8 cellular contexts compared by ENCODE assay signal in the genomic region with DNA sequence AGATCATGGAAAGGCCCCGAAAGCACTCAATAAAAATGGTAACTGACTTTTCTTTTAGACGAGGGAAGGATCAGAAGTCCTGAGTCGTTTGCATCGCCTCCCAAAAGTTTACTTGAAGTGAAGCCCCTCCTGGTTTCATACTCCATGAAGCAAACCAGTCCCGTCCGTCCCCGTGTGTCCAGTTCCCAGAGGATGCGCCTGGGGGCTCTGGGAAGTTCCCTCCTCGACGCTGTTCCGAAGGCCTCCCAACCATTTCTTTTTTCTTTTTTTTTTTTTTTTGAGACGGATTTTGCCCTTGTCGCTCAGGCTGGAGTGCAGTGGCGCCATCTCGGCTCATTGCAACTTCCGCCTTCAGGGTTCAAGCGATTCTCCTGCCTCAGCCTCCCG. TPM values are rescaled to one million over a fixed set of nuclear protein-coding genes. Genes with fewer than 3 reads are reported as not detected.
DNase-seq lines count a peak whose midpoint lies in the region; ATAC-seq and TF ChIP-seq lines count a peak whose summit lies in the region.

No MANE protein-coding gene starts in this region.

- no peaks in the 10 kb centered on the region for H3K9me3 Mint-ChIP-seq in activated B cell treated with CpG ODN at 0.5 μM for 24 hours

- WGBS in heart left ventricle, 4 donors, result 26 to 36% (median 29%) methylated on average over 18 of the region's 18 CpGs

- peaks cover 0 to 22% (median 17%) of the 10 kb centered on the region in 9 donors for H3K36me3 ChIP-seq in heart left ventricle

- H3K4me3 ChIP-seq in GM12864 (ENCODE audit: low read depth, low read length) (peak overlapping the region; percentile 74), heart left ventricle (peak overlapping the region; percentile 34 to 74 (median 66))

- peaks cover 18% of the 10 kb centered on the region for H3K4me1 Mint-ChIP-seq in activated B cell treated with CpG ODN at 0.5 μM for 24 hours

- peak overlapping the region; percentile 90 for H3K4me3 Mint-ChIP-seq in activated B cell treated with CpG ODN at 0.5 μM for 24 hours

- peaks cover 19% of the 10 kb centered on the region for H3K36me3 Mint-ChIP-seq in activated B cell treated with CpG ODN at 0.5 μM for 24 hours (ENCODE audit: low read depth)

- no peaks in the 10 kb centered on the region for H3K9me3 ChIP-seq in heart left ventricle

- TF ChIP-seq CTCF in GM12864 (IDR thresholded peaks at IDR 0.05; ENCODE audit: low read depth, low read length, missing control alignments) (no peak), activated B cell treated with CpG ODN at 0.5 μM for 24 hours (IDR thresholded peaks at IDR 0.05) (no peak), heart left ventricle (IDR thresholded peaks at IDR 0.05) (no peak)

- TF ChIP-seq POLR2A in heart left ventricle (IDR thresholded peaks at IDR 0.05), result no peak

- DNase-seq in GM12864 (ENCODE audit: low read depth) (no peak), activated B cell treated with CpG ODN at 0.5 μM for 24 hours (no peak), heart left ventricle (no peak), sciatic nerve (ENCODE audit: low spot score) (no peak), occipital lobe (lab: John Stamatoyannopoulos, UW) (no peak), NCI-H2029 treated with DMSO at 0.1 percent for 48 hours (lab: John Stamatoyannopoulos, UW) (no peak), HUDEP-2 (lab: John Stamatoyannopoulos, UW; ENCODE audit: unreplicated experiment in 76 of 76) (no peak), NCI-H1694 treated with DMSO at 0.1 percent for 48 hours (lab: John Stamatoyannopoulos, UW) (no peak)

- H3K27ac ChIP-seq in heart left ventricle, result peak overlapping the region; percentile 74 to 98 (median 94)

- H3K4me1 ChIP-seq in heart left ventricle, result peaks cover 0 to 27% (median 7%) of the 10 kb centered on the region in 12 donors

- H3K27ac Mint-ChIP-seq in activated B cell treated with CpG ODN at 0.5 μM for 24 hours, result peak overlapping the region; percentile 97

- POLR2A ChIA-PET in activated B cell treated with CpG ODN at 0.5 μM for 24 hours (lab: Charles Lee), result interaction anchor here (0.5 to 4.6 kb wide), 20 partner anchors 8 to 1258 kb away, joined by 3 to 114 read pairs (median 4); a partner anchor contains a TSS

- H3K27me3 Mint-ChIP-seq in activated B cell treated with CpG ODN at 0.5 μM for 24 hours, result no peaks in the 10 kb centered on the region

- CTCF ChIA-PET in activated B cell treated with CpG ODN at 0.5 μM for 24 hours (lab: Charles Lee), result interaction anchor here (1.0 to 1.1 kb wide), 2 partner anchors 11 to 52 kb away, joined by 3 read pairs; no protein-coding TSS in a partner anchor

- intact Hi-C loops in activated B cell treated with CpG ODN at 0.5 μM for 24 hours (cut with micrococcal nuclease) (loop anchor here (1.0 to 2.0 kb wide), 5 partner anchors 13 to 296 kb away; a partner anchor contains a TSS), heart left ventricle (cut with DNase I) (loop anchor here in 1 of 10 donors (1.0 kb wide), 1 partner anchor 13 kb away; a partner anchor contains a TSS), sciatic nerve (cut with DNase I) (no loop called here)

- ATAC-seq in activated B cell treated with CpG ODN at 0.5 μM for 24 hours (ENCODE audit: low read depth) (no peak), heart left ventricle (peak in 2 of 4 donors; percentile 1 to 2), sciatic nerve (peak; percentile 0)

- no peaks in the 10 kb centered on the region for H3K27me3 ChIP-seq in heart left ventricle

RNA-seq across cellular contexts. Expression of a gene that starts 0.7 kb away (rescaled TPM):
- 1.2 and 1.8 TPM in 2 replicates for total RNA-seq in activated B cell treated with CpG ODN at 0.5 μM for 24 hours
- 10 to 100 TPM in 1 of 9 donors, 1 to 10 TPM in 8; 5.1 to 10.3 (median 6.0) TPM for total RNA-seq in heart left ventricle
- 10 to 100 TPM in 1 of 2 donors, 1 to 10 TPM in 1; 3.8 to 11.5 TPM for polyA plus RNA-seq in heart left ventricle
- total RNA-seq in sciatic nerve, result 9.8 TPM
- total RNA-seq in occipital lobe, result 16.4 TPM

RNA-seq across cellular contexts. Expression of a gene that starts 13.3 kb away (rescaled TPM):
- 63.5 and 67.0 TPM in 2 replicates for total RNA-seq in activated B cell treated with CpG ODN at 0.5 μM for 24 hours
- 100 to 1,000 TPM in 5 of 9 donors, 10 to 100 TPM in 4; 83.5 to 137 (median 108) TPM for total RNA-seq in heart left ventricle
- polyA plus RNA-seq in heart left ventricle, result 100 to 1,000 TPM; 130 to 396 TPM
- total RNA-seq in sciatic nerve, result 41.5 TPM
- 12.5 TPM for total RNA-seq in occipital lobe

RNA-seq across cellular contexts. Expression of a gene that starts 31.8 kb away (rescaled TPM):
- total RNA-seq in activated B cell treated with CpG ODN at 0.5 μM for 24 hours (0.12 TPM in 1 of 2 replicates, not detected in the other), heart left ventricle (10 to 100 TPM in 2 of 9 donors, 1 to 10 TPM in 7; 1.5 to 22.7 (median 4.5) TPM), sciatic nerve (57.3 TPM), occipital lobe (2.2 TPM)
- 1 to 10 TPM; 2.9 to 4.1 TPM for polyA plus RNA-seq in heart left ventricle

RNA-seq across cellular contexts. Expression of a gene that starts 53.2 kb away (rescaled TPM):
- total RNA-seq in activated B cell treated with CpG ODN at 0.5 μM for 24 hours, result 59.8 and 62.7 TPM in 2 replicates
- 10 to 100 TPM; 39.1 to 68.7 (median 49.7) TPM for total RNA-seq in heart left ventricle
- 10 to 100 TPM; 72.7 to 95.9 TPM for polyA plus RNA-seq in heart left ventricle
- total RNA-seq in sciatic nerve, result 27.7 TPM
- total RNA-seq in occipital lobe, result 3.1 TPM
